In the genomic region with DNA sequence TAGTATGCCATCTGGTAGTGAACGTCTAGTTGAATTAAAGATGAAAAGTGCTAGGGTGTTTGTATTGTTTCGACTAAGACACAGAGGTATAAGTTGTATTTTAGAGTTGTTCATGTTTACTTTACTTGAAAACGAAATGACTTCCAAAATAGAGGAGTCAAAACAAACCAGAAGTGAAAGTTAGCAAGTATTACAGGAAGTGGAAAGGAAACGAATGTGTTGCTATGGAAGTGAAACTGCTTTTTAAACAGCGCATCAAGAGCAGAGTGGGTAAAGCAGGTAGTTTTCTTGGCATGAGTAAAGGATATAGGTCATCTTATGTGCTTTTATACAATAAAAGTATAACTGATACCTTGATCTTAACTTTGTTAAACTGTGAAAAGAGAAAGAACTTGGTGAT, we compare ENCODE assay signal across 9 cellular contexts. TPM values are rescaled to one million over a fixed set of nuclear protein-coding genes. Genes with fewer than 3 reads are reported as not detected.
A peak's percentile ranks its signal among the peaks of the same experiment; 100 is the strongest.
DNase-seq lines count a peak whose midpoint lies in the region; ATAC-seq and TF ChIP-seq lines count a peak whose summit lies in the region.
"Had no signal": no experiment of that assay in that cellular context is flagged by ENCODE, and none has a peak within 500 bp of the region (broad histone marks: within the 10 kb centered on the region; RNA-seq: fewer than 3 reads in every experiment).

No MANE protein-coding gene starts in this region.

- H3K36me3 ChIP-seq in GM06990 (ENCODE audit: control insufficient read depth, insufficient read depth, low read length), result no peaks in the 10 kb centered on the region
- H3K36me3 ChIP-seq in thyroid gland, result no peaks in the 10 kb centered on the region
- H3K36me3 ChIP-seq in body of pancreas (replicated peaks in 1 of 2; ENCODE audit: insufficient read depth in 1 of 2, low read depth in 2 of 2), result no peaks in the 10 kb centered on the region

- 55 to 61% methylated on average over 5 of the region's 5 CpGs for WGBS in thyroid gland, 2 donors
- 53 to 59% methylated on average over 5 of the region's 5 CpGs for WGBS in body of pancreas, 2 donors

- H3K27me3 ChIP-seq in GM06990 (replicated peaks; ENCODE audit: control insufficient read depth, insufficient read depth, low read length), result no peaks in the 10 kb centered on the region
- H3K27me3 ChIP-seq in thyroid gland, result no peaks in the 10 kb centered on the region
- no peaks in the 10 kb centered on the region for H3K27me3 ChIP-seq in body of pancreas

- H3K27ac ChIP-seq in thyroid gland (no peak overlapping the region), body of pancreas (no peak overlapping the region)

- ATAC-seq in GM21360 (IDR thresholded peaks at IDR 0.05; ENCODE audit: unreplicated experiment), result peak; percentile 84
- ATAC-seq in HG03565 (IDR thresholded peaks at IDR 0.05; ENCODE audit: unreplicated experiment), result peak; percentile 91
- no peak for ATAC-seq in Right ventricle myocardium inferior
- no peak for ATAC-seq in body of pancreas

- TF ChIP-seq CTCF in GM06990 (IDR thresholded peaks at IDR 0.05; ENCODE audit: insufficient read depth, low read length, poor library complexity, severe bottlenecking) (no peak), thyroid gland (IDR thresholded peaks at IDR 0.05) (no peak), body of pancreas (IDR thresholded peaks at IDR 0.05) (no peak)

- no peak overlapping the region for H3K4me3 ChIP-seq in GM06990 (replicated peaks; ENCODE audit: low read depth, low read length)
- no peak overlapping the region for H3K4me3 ChIP-seq in thyroid gland (replicated peaks in 1 of 3)
- H3K4me3 ChIP-seq in body of pancreas, result no peak overlapping the region

- peak; percentile 41 for DNase-seq in GM06990 (ENCODE audit: extremely low read depth, insufficient read length)
- peak; percentile 25 to 78 for DNase-seq in dermis microvascular lymphatic vessel endothelial cell (ENCODE audit: low read depth in 2 of 2)
- no peak for DNase-seq in thyroid gland
- DNase-seq in Right ventricle myocardium inferior (ENCODE audit: missing footprints), result no peak
- DNase-seq in body of pancreas, result no peak
- DNase-seq in NCI-H510A (lab: John Stamatoyannopoulos, UW), result no peak

- intact Hi-C loops in thyroid gland (cut with DNase I) (no loop called here), Right ventricle myocardium inferior (cut with DNase I) (no loop called here), body of pancreas (cut with DNase I) (loop anchor here (10.0 kb wide), 1 partner anchor 151 kb away; no protein-coding TSS in a partner anchor)

- no peaks in the 10 kb centered on the region for H3K9me3 ChIP-seq in thyroid gland
- H3K9me3 ChIP-seq in body of pancreas, result no peaks in the 10 kb centered on the region

- TF ChIP-seq POLR2A in thyroid gland (IDR thresholded peaks at IDR 0.05) (no peak), body of pancreas (IDR thresholded peaks at IDR 0.05) (no peak)

- H3K4me1 ChIP-seq in thyroid gland (no peaks in the 10 kb centered on the region), body of pancreas (peaks cover 13% of the 10 kb centered on the region)

RNA-seq across cellular contexts. Expression of gene GALNTL5, which starts 20.0 kb away (rescaled TPM):
- total RNA-seq in dermis microvascular lymphatic vessel endothelial cell (not detected in 2 replicates), thyroid gland (under 1 TPM in 1 of 4 donors, not detected in 3; 0.27 TPM), Right ventricle myocardium inferior (not detected), body of pancreas (not detected)
- total RNA-seq: T-helper 1 cell treated with Interleukin-12 subunit alpha and Interleukin-12 subunit beta and Interleukin-4 antibody, amounts not matched to agents 30 ng/mL and 1 ng/mL, for 36 hours had no signal

RNA-seq across cellular contexts. Expression of gene PRKAG2, which starts 59.3 kb away (rescaled TPM):
- total RNA-seq in dermis microvascular lymphatic vessel endothelial cell (15.9 and 17.5 TPM in 2 replicates), thyroid gland (10 to 100 TPM; 19.5 to 30.8 (median 27.6) TPM), Right ventricle myocardium inferior (122 TPM), body of pancreas (10 to 100 TPM in 1 of 2 donors, 1 to 10 TPM in 1; 9.9 to 24.4 TPM)

Comparison
In these comparisons a context has a peak if more than half of its experiments do, and no peak if none do; other contexts are left out.
1. DNase-seq: peak in GM06990 (single experiment) and dermis microvascular lymphatic vessel endothelial cell (2 of 2); none in thyroid gland (0 of 2), Right ventricle myocardium inferior (single experiment), body of pancreas (0 of 4) and NCI-H510A (single experiment).
2. ATAC-seq: peak in GM21360 (single experiment) and HG03565 (single experiment); none in Right ventricle myocardium inferior (single experiment) and body of pancreas (single experiment).